In the genomic region with DNA sequence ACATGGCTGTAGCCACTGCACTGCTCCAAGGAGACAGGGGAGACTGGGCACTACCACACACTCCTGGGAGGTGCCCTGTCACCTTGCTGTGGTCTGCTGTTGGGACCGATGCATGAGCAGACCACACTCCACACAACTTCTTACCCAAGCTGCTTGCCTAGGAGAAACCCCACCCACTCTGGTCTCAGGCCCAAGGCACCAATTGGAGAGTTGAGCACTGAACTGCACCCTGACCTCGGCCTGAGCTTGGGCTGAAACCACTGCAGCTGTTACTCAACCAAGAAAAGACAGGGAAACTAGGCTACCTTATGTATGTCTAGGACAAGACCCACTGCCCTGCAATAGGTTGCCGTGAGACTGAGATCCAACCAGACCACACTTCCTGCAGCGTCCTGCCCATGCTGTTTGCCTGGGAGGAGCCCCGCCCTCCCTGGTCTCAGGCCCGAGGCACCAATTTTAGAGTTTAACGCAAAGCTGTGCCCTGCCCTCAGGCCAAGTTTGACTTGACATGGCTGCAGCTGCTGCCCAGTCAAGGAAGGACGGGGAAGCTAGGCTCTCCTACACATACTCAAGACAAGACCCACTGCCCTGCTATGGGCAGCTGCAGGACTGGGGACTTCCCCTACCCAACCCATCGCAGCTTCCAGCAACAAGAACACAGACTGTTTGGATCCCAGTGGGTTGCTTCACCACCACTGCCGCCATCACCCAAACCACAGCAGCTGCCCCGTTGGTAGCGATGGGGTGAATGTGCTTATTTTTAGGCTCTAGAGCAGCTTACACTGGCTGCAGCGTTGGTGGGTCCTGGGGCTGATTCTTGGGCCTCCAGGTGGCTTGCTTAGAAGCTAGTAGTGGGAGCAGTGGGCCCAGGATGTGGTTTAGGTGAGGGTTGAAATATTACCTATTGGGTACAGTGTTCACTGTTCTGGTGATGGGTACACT, we compare ENCODE assay signal across 10 cellular contexts.
A peak's percentile ranks its signal among the peaks of the same experiment; 100 is the strongest.
DNase-seq lines count a peak whose midpoint lies in the region; ATAC-seq and TF ChIP-seq lines count a peak whose summit lies in the region.
"Had no signal": no experiment of that assay in that cellular context is flagged by ENCODE, and none has a peak within 500 bp of the region (broad histone marks: within the 10 kb centered on the region; RNA-seq: fewer than 3 reads in every experiment).

No MANE protein-coding gene starts in this region.

- no peak for TF ChIP-seq CTCF in osteoblast (IDR thresholded peaks at IDR 0.05; ENCODE audit: extremely low read depth, low read depth, low read length)

- peak overlapping the region; percentile 26 for H3K27ac Mint-ChIP-seq in activated CD4-positive, alpha-beta memory T cell treated with anti-CD3 and anti-CD28 coated beads, Interleukin-2, amount 10 ng/mL, durations not matched to agents 7 days and 5 days

- H2AFZ ChIP-seq in osteoblast (ENCODE audit: low read length): peak overlapping the region; percentile 66

- H3K79me2 ChIP-seq in osteoblast (ENCODE audit: insufficient read depth, low read length): no peaks in the 10 kb centered on the region

- no peak overlapping the region for H3K27ac ChIP-seq in osteoblast (ENCODE audit: low read depth, low read length)
- H3K27ac ChIP-seq: 22Rv1, thyroid gland had no signal

- peak; percentile 56 for ATAC-seq in HG03108 (IDR thresholded peaks at IDR 0.05; ENCODE audit: unreplicated experiment)
- no peak for ATAC-seq in GM21360 (IDR thresholded peaks at IDR 0.05; ENCODE audit: unreplicated experiment)

- H3K9me3 ChIP-seq in osteoblast (ENCODE audit: low read depth, low read length): no peaks in the 10 kb centered on the region
- H3K9me3 ChIP-seq: thyroid gland had no signal

- DNase-seq in DMS 273 (lab: John Stamatoyannopoulos, UW; ENCODE audit: unreplicated experiment): peak; percentile 47
- no peak for DNase-seq in DMS 273 treated with DMSO at 0.1 percent for 48 hours (lab: John Stamatoyannopoulos, UW)
- peak; percentile 27 for DNase-seq in activated CD4-positive, alpha-beta memory T cell treated with anti-CD3 and anti-CD28 coated beads, Interleukin-2, amount 10 ng/mL, durations not matched to agents 7 days and 5 days
- DNase-seq in osteoblast (ENCODE audit: insufficient read length, low spot score, missing footprints): peak; percentile 65
- no peak for DNase-seq in activated gamma-delta T cell treated with Interleukin-2 at 50 U/mL for 16 hours
- no peak for DNase-seq in stimulated activated CD8-positive, alpha-beta memory T cell treated with anti-CD3 and anti-CD28 coated beads, Interleukin-4, amount 100 ng/mL, for 48 hours
- DNase-seq: thyroid gland had no signal

- H3K4me3 ChIP-seq in osteoblast (ENCODE audit: insufficient read depth, low read length): no peak overlapping the region
- H3K4me3 ChIP-seq: thyroid gland had no signal

- H4K20me1 ChIP-seq in osteoblast (ENCODE audit: insufficient read depth, low read length): no peaks in the 10 kb centered on the region

- H3K27me3 Mint-ChIP-seq in activated CD4-positive, alpha-beta memory T cell treated with anti-CD3 and anti-CD28 coated beads, Interleukin-2, amount 10 ng/mL, durations not matched to agents 7 days and 5 days: peaks cover 5% of the 10 kb centered on the region

- no peaks in the 10 kb centered on the region for H3K4me1 ChIP-seq in osteoblast (ENCODE audit: insufficient read depth, low read length)
- H3K4me1 ChIP-seq: thyroid gland had no signal

- H3K9me3 Mint-ChIP-seq in activated CD4-positive, alpha-beta memory T cell treated with anti-CD3 and anti-CD28 coated beads, Interleukin-2, amount 10 ng/mL, durations not matched to agents 7 days and 5 days: no peaks in the 10 kb centered on the region

- H3K4me1 Mint-ChIP-seq in activated CD4-positive, alpha-beta memory T cell treated with anti-CD3 and anti-CD28 coated beads, Interleukin-2, amount 10 ng/mL, durations not matched to agents 7 days and 5 days: peaks cover 22% of the 10 kb centered on the region

- no peaks in the 10 kb centered on the region for H3K36me3 ChIP-seq in osteoblast (ENCODE audit: insufficient read depth, low read length)
- H3K36me3 ChIP-seq: thyroid gland had no signal

- H3K4me3 Mint-ChIP-seq in activated CD4-positive, alpha-beta memory T cell treated with anti-CD3 and anti-CD28 coated beads, Interleukin-2, amount 10 ng/mL, durations not matched to agents 7 days and 5 days: no peak overlapping the region

- no peaks in the 10 kb centered on the region for H3K36me3 Mint-ChIP-seq in activated CD4-positive, alpha-beta memory T cell treated with anti-CD3 and anti-CD28 coated beads, Interleukin-2, amount 10 ng/mL, durations not matched to agents 7 days and 5 days (ENCODE audit: low read depth)

- CTCF ChIA-PET in activated CD4-positive, alpha-beta memory T cell treated with anti-CD3 and anti-CD28 coated beads, Interleukin-2, amount 10 ng/mL, durations not matched to agents 7 days and 5 days (lab: Charles Lee): no interaction called here

- POLR2A ChIA-PET in activated CD4-positive, alpha-beta memory T cell treated with anti-CD3 and anti-CD28 coated beads, Interleukin-2, amount 10 ng/mL, durations not matched to agents 7 days and 5 days (lab: Charles Lee): no interaction called here

- H3K4me2 ChIP-seq in osteoblast (ENCODE audit: insufficient read depth, low read length): no peak overlapping the region

- H3K27me3 ChIP-seq in osteoblast (ENCODE audit: insufficient read depth, low read length): no peaks in the 10 kb centered on the region
- H3K27me3 ChIP-seq: thyroid gland had no signal

Comparison
In these comparisons a context has a peak if more than half of its experiments do, and no peak if none do; other contexts are left out.
1. DNase-seq: peak in DMS 273 (single experiment), activated CD4-positive, alpha-beta memory T cell treated with anti-CD3 and anti-CD28 coated beads, Interleukin-2, amount 10 ng/mL, durations not matched to agents 7 days and 5 days (single experiment) and osteoblast (single experiment); none in DMS 273 treated with DMSO at 0.1 percent for 48 hours (single experiment), activated gamma-delta T cell treated with Interleukin-2 at 50 U/mL for 16 hours (single experiment) and stimulated activated CD8-positive, alpha-beta memory T cell treated with anti-CD3 and anti-CD28 coated beads, Interleukin-4, amount 100 ng/mL, for 48 hours (single experiment).